ENCODE assay signal across 37 cellular contexts in the genomic region with DNA sequence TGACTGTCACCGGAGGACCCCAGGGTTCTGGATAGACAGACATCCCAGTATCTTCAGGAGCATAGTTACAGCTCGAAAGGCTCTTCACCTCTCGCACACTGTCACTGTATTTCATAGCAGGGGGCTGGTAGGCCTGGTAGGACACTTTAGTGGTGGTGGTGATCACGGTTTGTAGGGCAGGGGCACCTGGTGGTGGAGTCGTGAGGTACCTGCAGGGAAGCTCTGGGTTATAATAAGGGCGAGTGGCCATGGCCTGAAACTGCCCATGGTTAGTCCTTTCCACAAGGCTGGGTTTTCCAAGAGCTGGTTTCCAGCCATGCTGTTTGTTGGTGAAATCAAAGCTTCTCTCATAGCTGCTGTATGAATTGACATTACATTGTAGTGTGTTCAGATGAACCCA. TPM values are rescaled to one million over a fixed set of nuclear protein-coding genes. Genes with fewer than 3 reads are reported as not detected.
"Had no signal": no experiment of that assay in that cellular context is flagged by ENCODE, and none has a peak within 500 bp of the region (broad histone marks: within the 10 kb centered on the region; RNA-seq: fewer than 3 reads in every experiment).

No MANE protein-coding gene starts in this region.

- H3K4me3 Mint-ChIP-seq: activated B cell treated with CpG ODN at 0.5 μM for 24 hours; activated CD4-positive, alpha-beta memory T cell treated with anti-CD3 and anti-CD28 coated beads for 36 hours; activated naive CD4-positive, alpha-beta T cell treated with anti-CD3 and anti-CD28 coated beads, Interleukin-2, amount 10 ng/mL, durations not matched to agents 7 days and 5 days; activated naive CD8-positive, alpha-beta T cell; activated naive CD8-positive, alpha-beta T cell treated with anti-CD3 and anti-CD28 coated beads, Interleukin-2, amount 50 U/mL, for 24 hours; activated T-cell treated with anti-CD3 and anti-CD28 coated beads, Interleukin-2, amount 50 U/mL, for 4 hours; activated T-helper 1 cell treated with anti-CD3 and anti-CD28 coated beads, Interleukin-12 subunit alpha, Interleukin-12 subunit beta, Interleukin-2, Interleukin-4 antibody, amounts not matched to agents 30 ng/mL and 10 ng/mL and 1 ng/mL, durations not matched to agents 14 hours and 24 hours and 36 hours; T-cell; T-helper 17 cell had no signal

- H3K4me1 Mint-ChIP-seq: activated B cell treated with CpG ODN at 0.5 μM for 24 hours; activated naive CD4-positive, alpha-beta T cell treated with anti-CD3 and anti-CD28 coated beads, Interleukin-2, amount 10 ng/mL, durations not matched to agents 7 days and 5 days; activated naive CD8-positive, alpha-beta T cell treated with anti-CD3 and anti-CD28 coated beads, Interleukin-2, amount 50 U/mL, for 24 hours; T-cell; T-helper 17 cell had no signal

- H3K4me2 ChIP-seq: KMS-11 had no signal

- H3K27ac Mint-ChIP-seq: activated B cell treated with CpG ODN at 0.5 μM for 24 hours; activated CD4-positive, alpha-beta memory T cell treated with anti-CD3 and anti-CD28 coated beads for 36 hours; activated naive CD4-positive, alpha-beta T cell treated with anti-CD3 and anti-CD28 coated beads, Interleukin-2, amount 10 ng/mL, durations not matched to agents 7 days and 5 days; activated naive CD8-positive, alpha-beta T cell; activated naive CD8-positive, alpha-beta T cell treated with anti-CD3 and anti-CD28 coated beads, Interleukin-2, amount 50 U/mL, for 24 hours; activated T-helper 1 cell treated with anti-CD3 and anti-CD28 coated beads, Interleukin-12 subunit alpha, Interleukin-12 subunit beta, Interleukin-2, Interleukin-4 antibody, amounts not matched to agents 30 ng/mL and 10 ng/mL and 1 ng/mL, durations not matched to agents 14 hours and 24 hours and 36 hours; T-cell; T-helper 17 cell had no signal

- DNase-seq: activated B cell treated with CpG ODN at 0.5 μM for 24 hours; activated CD4-positive, alpha-beta memory T cell treated with anti-CD3 and anti-CD28 coated beads for 36 hours; activated CD4-positive, alpha-beta T cell treated with anti-CD3 and anti-CD28 coated beads for 4 hours; activated CD4-positive, alpha-beta T cell treated with anti-CD3 and anti-CD28 coated beads, Interleukin-2, amount 50 U/mL, for 1 hour; activated CD4-positive, CD25-positive, alpha-beta regulatory T cell treated with anti-CD3 and anti-CD28 coated beads, Interleukin-2, amount 50 U/mL, for 72 hours; activated CD8-positive, alpha-beta memory T cell treated with anti-CD3 and anti-CD28 coated beads, Interleukin-2, amount 50 U/mL, for 4 hours; activated naive CD4-positive, alpha-beta T cell treated with anti-CD3 and anti-CD28 coated beads, Interleukin-2, amount 10 ng/mL, durations not matched to agents 7 days and 5 days; activated naive CD8-positive, alpha-beta T cell treated with anti-CD3 and anti-CD28 coated beads, Interleukin-2, amount 50 U/mL, for 24 hours; activated T-cell treated with anti-CD3 and anti-CD28 coated beads for 4 hours; activated T-cell treated with anti-CD3 and anti-CD28 coated beads, Interleukin-2, amount 50 U/mL, for 4 hours; aorta; brain microvascular endothelial cell; central memory CD4-positive, alpha-beta T cell; MM.1S; MV-4-11; NCI-H1092; NCI-H1436 treated with DMSO at 0.1 percent for 48 hours; NCI-H1694 treated with DMSO at 0.1 percent for 48 hours; NCI-H2029; NCI-H345; NCI-H526; NCI-H748 treated with DMSO at 0.1 percent for 48 hours; SHP77 treated with DMSO at 0.1 percent for 48 hours; T-cell; T-helper 17 cell; T1000 had no signal

- H3K27ac ChIP-seq: brain microvascular endothelial cell, KMS-11 had no signal

- H3K9me3 Mint-ChIP-seq: activated B cell treated with CpG ODN at 0.5 μM for 24 hours; activated CD4-positive, alpha-beta memory T cell treated with anti-CD3 and anti-CD28 coated beads for 36 hours; activated naive CD4-positive, alpha-beta T cell treated with anti-CD3 and anti-CD28 coated beads, Interleukin-2, amount 10 ng/mL, durations not matched to agents 7 days and 5 days; activated naive CD8-positive, alpha-beta T cell treated with anti-CD3 and anti-CD28 coated beads, Interleukin-2, amount 50 U/mL, for 24 hours; activated T-cell treated with anti-CD3 and anti-CD28 coated beads, Interleukin-2, amount 50 U/mL, for 4 hours; activated T-helper 1 cell treated with anti-CD3 and anti-CD28 coated beads, Interleukin-12 subunit alpha, Interleukin-12 subunit beta, Interleukin-2, Interleukin-4 antibody, amounts not matched to agents 30 ng/mL and 10 ng/mL and 1 ng/mL, durations not matched to agents 14 hours and 24 hours and 36 hours; T-cell had no signal

- H3K9ac ChIP-seq: KMS-11 had no signal

- ATAC-seq: activated naive CD8-positive, alpha-beta T cell treated with anti-CD3 and anti-CD28 coated beads, Interleukin-2, amount 50 U/mL, for 24 hours; activated T-cell treated with anti-CD3 and anti-CD28 coated beads, Interleukin-2, amount 50 U/mL, for 4 hours; Panc1; SK-N-SH treated with all-trans-retinoic acid at 6 μM for 48 hours; T-cell; T-helper 17 cell had no signal

- H3K36me3 ChIP-seq: brain microvascular endothelial cell had no signal

- H3K36me3 Mint-ChIP-seq: activated CD4-positive, alpha-beta memory T cell treated with anti-CD3 and anti-CD28 coated beads for 36 hours; activated naive CD4-positive, alpha-beta T cell treated with anti-CD3 and anti-CD28 coated beads, Interleukin-2, amount 10 ng/mL, durations not matched to agents 7 days and 5 days; activated naive CD8-positive, alpha-beta T cell; T-cell had no signal

RNA-seq across cellular contexts. Expression of gene GCM2, which starts 7.6 kb away (rescaled TPM):
- total RNA-seq: activated B cell treated with CpG ODN at 0.5 μM for 24 hours; activated CD4-positive, alpha-beta memory T cell treated with anti-CD3 and anti-CD28 coated beads for 36 hours; activated T-cell treated with anti-CD3 and anti-CD28 coated beads, Interleukin-2, amount 50 U/mL, for 4 hours; activated T-helper 1 cell treated with anti-CD3 and anti-CD28 coated beads, Interleukin-12 subunit alpha, Interleukin-12 subunit beta, Interleukin-2, Interleukin-4 antibody, amounts not matched to agents 30 ng/mL and 10 ng/mL and 1 ng/mL, durations not matched to agents 14 hours and 24 hours and 36 hours; aorta; cerebellum; LHCN-M2; NCI-H460; OCI-LY7; RPMI7951; SK-MEL-5; T-cell; T-helper 17 cell had no signal

RNA-seq across cellular contexts. Expression of gene SYCP2L, which starts 12.6 kb away (rescaled TPM):
- total RNA-seq: activated T-helper 1 cell treated with anti-CD3 and anti-CD28 coated beads, Interleukin-12 subunit alpha, Interleukin-12 subunit beta, Interleukin-2, Interleukin-4 antibody, amounts not matched to agents 30 ng/mL and 10 ng/mL and 1 ng/mL, durations not matched to agents 14 hours and 24 hours and 36 hours; T-helper 17 cell had no signal

RNA-seq across cellular contexts. Expression of gene MAK, which starts 35.9 kb away (rescaled TPM):
- total RNA-seq: activated B cell treated with CpG ODN at 0.5 μM for 24 hours, LHCN-M2, RPMI7951 had no signal
